8 cellular contexts compared by ENCODE assay signal in the genomic region with DNA sequence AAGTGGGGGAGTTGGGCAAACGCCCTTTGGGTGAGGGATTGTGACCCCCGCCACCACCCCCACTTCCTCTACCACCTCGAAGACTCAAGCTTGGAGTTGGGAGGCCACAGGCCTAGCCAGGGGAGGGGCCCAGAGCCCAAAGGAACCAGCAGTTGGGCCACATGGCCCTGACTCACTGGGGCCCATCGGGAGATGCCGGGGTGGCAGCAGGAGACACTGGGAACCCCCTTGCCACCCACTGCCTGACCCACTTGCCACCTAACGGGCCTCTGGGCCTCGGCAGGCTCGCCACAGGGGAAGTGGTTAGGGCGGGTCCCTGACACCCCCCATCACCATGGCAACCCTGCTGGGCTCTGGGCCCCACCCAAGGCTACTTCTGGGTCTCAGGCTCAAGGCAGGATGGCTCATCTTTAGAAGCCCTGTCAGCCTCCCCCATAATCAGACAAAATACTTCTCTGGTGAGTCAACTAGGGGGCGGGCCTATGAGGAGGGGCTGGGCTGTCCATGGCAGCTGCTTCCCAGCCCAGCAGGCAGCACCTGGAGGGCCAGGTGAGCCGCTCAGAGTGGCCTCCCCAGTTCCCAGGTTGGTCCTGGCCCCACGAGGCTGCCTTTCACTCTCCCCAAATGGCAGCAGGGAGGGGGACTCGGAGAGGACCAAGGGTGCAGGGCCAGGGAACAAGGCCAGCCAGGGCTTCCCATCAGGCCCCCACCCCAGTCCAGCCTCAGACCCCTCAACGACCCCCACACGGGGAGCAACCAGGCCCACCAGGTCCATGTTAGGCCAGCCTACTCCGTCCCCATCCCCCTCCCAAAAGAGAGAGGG. TPM values are rescaled to one million over a fixed set of nuclear protein-coding genes. Genes with fewer than 3 reads are reported as not detected.
A peak's percentile ranks its signal among the peaks of the same experiment; 100 is the strongest.
DNase-seq lines count a peak whose midpoint lies in the region; ATAC-seq, FAIRE-seq and TF ChIP-seq lines count a peak whose summit lies in the region.

No MANE protein-coding gene starts in this region.

- H3K4me1 ChIP-seq in GM23248 (ENCODE audit: insufficient read depth) (0 out of 2 replicates have a peak, but pooled peaks cover 9% of the 10 kb centered on the region), endothelial cell of umbilical vein (ENCODE audit: control insufficient read depth, extremely low read depth, insufficient read depth, low read length) (peaks cover 25% of the 10 kb centered on the region)

- H3K27me3 Mint-ChIP-seq in CD14-positive monocyte (ENCODE audit: low read depth in 3 of 3): peaks cover 0 to 10% (median under 1%) of the 10 kb centered on the region in 3 donors
- H3K27me3 Mint-ChIP-seq in naive thymus-derived CD8-positive, alpha-beta T cell: no peaks in the 10 kb centered on the region

- H3K9me2 ChIP-seq in GM23248 (ENCODE audit: insufficient read depth): no peaks in the 10 kb centered on the region

- in situ Hi-C loops in GM23248 (cut with MboI): no loop called here

- H3K4me1 Mint-ChIP-seq in CD14-positive monocyte: peaks cover 18% of the 10 kb centered on the region
- H3K4me1 Mint-ChIP-seq in naive thymus-derived CD8-positive, alpha-beta T cell: peaks cover 4 to 33% (median 21%) of the 10 kb centered on the region in 4 donors

- dilution Hi-C loops in endothelial cell of umbilical vein (cut with MboI; ENCODE audit: extremely low pct_ligation_motif_present, low sequenced_read_pairs): no loop called here

- TF ChIP-seq CTCF in CD14-positive monocyte (IDR thresholded peaks at IDR 0.05): no peak
- no peak for TF ChIP-seq CTCF in endothelial cell of umbilical vein (IDR thresholded peaks at IDR 0.05; ENCODE audit: extremely low read depth in 1 of 2, insufficient read depth in 1 of 2, low read depth in 1 of 2, low read length in 2 of 2)

- H3K36me3 Mint-ChIP-seq in CD14-positive monocyte: peaks cover 22 to 46% of the 10 kb centered on the region in 2 donors
- peaks cover 0 to 24% (median 0%) of the 10 kb centered on the region in 3 donors for H3K36me3 Mint-ChIP-seq in naive thymus-derived CD8-positive, alpha-beta T cell

- H3K9me1 ChIP-seq in endothelial cell of umbilical vein (replicated peaks; ENCODE audit: control insufficient read depth, extremely low read depth, insufficient read depth, low read length): no peaks in the 10 kb centered on the region

- H3K4me2 ChIP-seq in GM23248 (ENCODE audit: unreplicated experiment) (peak overlapping the region; percentile 78), endothelial cell of umbilical vein (ENCODE audit: insufficient read depth, low read length) (peak overlapping the region; percentile 64)

- ATAC-seq in naive thymus-derived CD8-positive, alpha-beta T cell: peak; percentile 62 to 64
- ATAC-seq in GM18517 (IDR thresholded peaks at IDR 0.05; ENCODE audit: unreplicated experiment): no peak

- H3K9me3 ChIP-seq in GM23248 (ENCODE audit: low read depth): no peaks in the 10 kb centered on the region
- H3K9me3 ChIP-seq in endothelial cell of umbilical vein (replicated peaks; ENCODE audit: control insufficient read depth, insufficient read depth, low read length): no peaks in the 10 kb centered on the region

- peak; percentile 59 for TF ChIP-seq POLR2A in endothelial cell of umbilical vein (IDR thresholded peaks at IDR 0.05; ENCODE audit: low read depth, low read length)

- H3K27me3 ChIP-seq in GM23248 (replicated peaks; ENCODE audit: insufficient read depth) (no peaks in the 10 kb centered on the region), endothelial cell of umbilical vein (ENCODE audit: control insufficient read depth in 2 of 2, insufficient read depth in 2 of 2, low read length in 2 of 2) (no peaks in the 10 kb centered on the region)

- 0% methylated on average over 4 to 9 of the region's 16 CpGs for WGBS in GM23248 (ENCODE audit: low coverage in 1 of 2, low lambda C conversion rate in 2 of 2, missing lambda C conversion rate in 2 of 2), 2 experiments

- peak; percentile 61 for FAIRE-seq in endothelial cell of umbilical vein (lab: Jason Lieb, UNC)

- H3K9ac ChIP-seq in GM23248: peak overlapping the region; percentile 97
- peak overlapping the region; percentile 83 for H3K9ac ChIP-seq in endothelial cell of umbilical vein (replicated peaks; ENCODE audit: extremely low read depth, insufficient read depth, low read length)

- POLR2A ChIA-PET in endothelial cell of umbilical vein (lab: Charles Lee): interaction anchor here (0.6 to 1.4 kb wide), 3 partner anchors 10 to 440 kb away, joined by 3 to 4 read pairs (median 4); a partner anchor contains a TSS
- POLR2A ChIA-PET in naive thymus-derived CD8-positive, alpha-beta T cell (lab: Charles Lee): interaction anchor here (0.5 to 7.1 kb wide), 17 partner anchors 9 to 441 kb away, joined by 3 to 101 read pairs (median 6); a partner anchor contains a TSS

- H4K20me1 ChIP-seq in GM23248 (ENCODE audit: insufficient read depth): no peaks in the 10 kb centered on the region
- no peaks in the 10 kb centered on the region for H4K20me1 ChIP-seq in endothelial cell of umbilical vein (replicated peaks; ENCODE audit: control insufficient read depth, extremely low read depth, insufficient read depth, low read length)

- H3K27ac Mint-ChIP-seq in CD14-positive monocyte: peak overlapping the region; percentile 92 to 98 (median 96)
- H3K27ac Mint-ChIP-seq in naive thymus-derived CD8-positive, alpha-beta T cell: peak overlapping the region; percentile 79 to 94 (median 92)

- H2AFZ ChIP-seq in GM23248 (no peak overlapping the region), endothelial cell of umbilical vein (ENCODE audit: low read depth, low read length) (no peak overlapping the region)

- H3K27ac ChIP-seq in GM23248 (peak overlapping the region; percentile 98), endothelial cell of umbilical vein (ENCODE audit: insufficient read depth, low read depth, low read length) (peak overlapping the region; percentile 79)

- H3F3A ChIP-seq in GM23248 (ENCODE audit: insufficient read depth): peaks cover 13% of the 10 kb centered on the region

- H3K79me2 ChIP-seq in GM23248 (ENCODE audit: insufficient read depth): peaks cover 72% of the 10 kb centered on the region
- peaks cover 73% of the 10 kb centered on the region for H3K79me2 ChIP-seq in endothelial cell of umbilical vein (ENCODE audit: control insufficient read depth, insufficient read depth, low read length)

- DNase-seq in CD14-positive monocyte (ENCODE audit: low spot score): peak; percentile 99
- DNase-seq in GM23248: peak; percentile 97
- DNase-seq in NCI-H748 (lab: John Stamatoyannopoulos, UW; ENCODE audit: unreplicated experiment): peak; percentile 61
- peak; percentile 90 to 92 for DNase-seq in activated CD8-positive, alpha-beta memory T cell treated with anti-CD3 and anti-CD28 coated beads for 4 hours (ENCODE audit: low read depth in 2 of 2)
- DNase-seq in endothelial cell of umbilical vein (ENCODE audit: low read depth, low spot score): peak; percentile 74
- peak; percentile 56 to 95 (median 83) for DNase-seq in naive thymus-derived CD8-positive, alpha-beta T cell
- peak; percentile 93 for DNase-seq in stimulated activated naive CD4-positive, alpha-beta T cell treated with Interleukin-2 at 50 U/mL for 16 hours (lab: John Stamatoyannopoulos, UW)

- H3K4me3 ChIP-seq in GM23248: peak overlapping the region; percentile 92
- H3K4me3 ChIP-seq in endothelial cell of umbilical vein (replicated peaks in 1 of 3; ENCODE audit: insufficient read depth in 1 of 3, low read depth in 1 of 3, low read length in 3 of 3): peak overlapping the region; percentile 2 to 99 (median 31)

- BruUV-seq in endothelial cell of umbilical vein (replicated peaks; lab: Mats Ljungman, UMichigan): no TSS peak

- CTCF ChIA-PET in endothelial cell of umbilical vein (lab: Charles Lee): no interaction called here

- intact Hi-C loops in CD14-positive monocyte (cut with micrococcal nuclease) (no loop called here), endothelial cell of umbilical vein (cut with micrococcal nuclease) (loop anchor here (1.0 kb wide), 1 partner anchor 9 kb away; no protein-coding TSS in a partner anchor)

- H3K4me3 Mint-ChIP-seq in CD14-positive monocyte: peak overlapping the region; percentile 77 to 84
- H3K4me3 Mint-ChIP-seq in naive thymus-derived CD8-positive, alpha-beta T cell: peak overlapping the region; percentile 73 to 95 (median 86)

- peaks cover 0 to 22% (median 6%) of the 10 kb centered on the region in 7 donors for H3K9me3 Mint-ChIP-seq in CD14-positive monocyte
- H3K9me3 Mint-ChIP-seq in naive thymus-derived CD8-positive, alpha-beta T cell: no peaks in the 10 kb centered on the region

- H3K36me3 ChIP-seq in GM23248 (ENCODE audit: low read depth) (peaks cover 4% of the 10 kb centered on the region; the same call in 1 of the 2 replicates), endothelial cell of umbilical vein (ENCODE audit: control insufficient read depth in 2 of 2, extremely low read depth in 1 of 2, insufficient read depth in 2 of 2, low read length in 2 of 2) (peaks cover 14 to 33% of the 10 kb centered on the region in 2 experiments)

RNA-seq across cellular contexts. Expression of a gene that starts 5.6 kb away (rescaled TPM):
- polyA plus RNA-seq in CD14-positive monocyte: 100 to 1,000 TPM; 111 to 219 TPM
- 2,857 and 2,903 TPM in 2 replicates for total RNA-seq in GM23248 (2014; rRNA removed; shearing (Covaris generic))
- polyA plus RNA-seq in GM23248 (2016; fragmentation: Nextera tagmentation; extraction: Ambion mirVana): 1,377 and 1,379 TPM in 2 replicates
- total RNA-seq in endothelial cell of umbilical vein: 1,474 and 1,671 TPM in 2 replicates
- polyA plus RNA-seq in endothelial cell of umbilical vein: 658 and 817 TPM in 2 replicates
- polyA plus RNA-seq in endothelial cell of umbilical vein (2011; cell fraction: cytosol; rRNA removed): 586 and 692 TPM in 2 replicates
- polyA plus RNA-seq in endothelial cell of umbilical vein (2011; cell fraction: nucleus; rRNA removed): 1,827 and 2,405 TPM in 2 replicates
- 942 and 1,144 TPM in 2 replicates for polyA plus RNA-seq in endothelial cell of umbilical vein (2012)
- 2,274 and 2,423 TPM in 2 replicates for polyA minus RNA-seq in endothelial cell of umbilical vein
- 691 TPM for polyA minus RNA-seq in endothelial cell of umbilical vein (2011; cell fraction: cytosol; rRNA and poly(A)+ RNA removed)
- 948 and 1,772 TPM in 2 replicates for polyA minus RNA-seq in endothelial cell of umbilical vein (2011; cell fraction: nucleus; rRNA and poly(A)+ RNA removed)
- total RNA-seq in naive thymus-derived CD8-positive, alpha-beta T cell: 100 to 1,000 TPM; 613 to 633 TPM
- polyA plus RNA-seq in naive thymus-derived CD8-positive, alpha-beta T cell: 100 to 1,000 TPM; 156 to 341 (median 169) TPM

RNA-seq across cellular contexts. Expression of a gene that starts 10.3 kb away (rescaled TPM):
- polyA plus RNA-seq in CD14-positive monocyte: 10 to 100 TPM; 14.0 to 17.6 TPM
- 39.7 TPM in 2 replicates for total RNA-seq in GM23248 (2014; rRNA removed; shearing (Covaris generic))
- 86.6 and 96.0 TPM in 2 replicates for polyA plus RNA-seq in GM23248 (2016; fragmentation: Nextera tagmentation; extraction: Ambion mirVana)
- 71.5 and 76.8 TPM in 2 replicates for total RNA-seq in endothelial cell of umbilical vein
- 47.0 and 50.6 TPM in 2 replicates for polyA plus RNA-seq in endothelial cell of umbilical vein
- polyA plus RNA-seq in endothelial cell of umbilical vein (2011; cell fraction: cytosol; rRNA removed): 62.3 and 65.3 TPM in 2 replicates
- polyA plus RNA-seq in endothelial cell of umbilical vein (2011; cell fraction: nucleus; rRNA removed): 58.2 and 63.0 TPM in 2 replicates
- 69.6 and 87.5 TPM in 2 replicates for polyA plus RNA-seq in endothelial cell of umbilical vein (2012)
- 34.2 and 47.7 TPM in 2 replicates for polyA minus RNA-seq in endothelial cell of umbilical vein
- polyA minus RNA-seq in endothelial cell of umbilical vein (2011; cell fraction: cytosol; rRNA and poly(A)+ RNA removed): 56.5 TPM
- 14.7 and 18.9 TPM in 2 replicates for polyA minus RNA-seq in endothelial cell of umbilical vein (2011; cell fraction: nucleus; rRNA and poly(A)+ RNA removed)
- 10 to 100 TPM; 90.4 to 95.4 TPM for total RNA-seq in naive thymus-derived CD8-positive, alpha-beta T cell
- 10 to 100 TPM; 35.5 to 37.1 (median 35.7) TPM for polyA plus RNA-seq in naive thymus-derived CD8-positive, alpha-beta T cell

RNA-seq across cellular contexts. Expression of a gene that starts 29.3 kb away (rescaled TPM):
- 1,000 to 10,000 TPM; 1,536 to 1,724 TPM for polyA plus RNA-seq in CD14-positive monocyte
- total RNA-seq in GM23248 (2014; rRNA removed; shearing (Covaris generic)): 3,014 and 6,561 TPM in 2 replicates
- 1,381 and 1,435 TPM in 2 replicates for polyA plus RNA-seq in GM23248 (2016; fragmentation: Nextera tagmentation; extraction: Ambion mirVana)
- total RNA-seq in endothelial cell of umbilical vein: 2,493 and 2,979 TPM in 2 replicates
- 6,375 and 7,586 TPM in 2 replicates for polyA plus RNA-seq in endothelial cell of umbilical vein
- polyA plus RNA-seq in endothelial cell of umbilical vein (2011; cell fraction: cytosol; rRNA removed): 8,116 and 9,197 TPM in 2 replicates
- polyA plus RNA-seq in endothelial cell of umbilical vein (2011; cell fraction: nucleus; rRNA removed): 2,307 and 2,831 TPM in 2 replicates
- polyA plus RNA-seq in endothelial cell of umbilical vein (2012): 3,703 and 5,650 TPM in 2 replicates
- 1,869 and 2,194 TPM in 2 replicates for polyA minus RNA-seq in endothelial cell of umbilical vein
- polyA minus RNA-seq in endothelial cell of umbilical vein (2011; cell fraction: cytosol; rRNA and poly(A)+ RNA removed): 1,135 TPM
- polyA minus RNA-seq in endothelial cell of umbilical vein (2011; cell fraction: nucleus; rRNA and poly(A)+ RNA removed): 299 and 338 TPM in 2 replicates
- 1,000 to 10,000 TPM; 4,733 to 4,862 TPM for total RNA-seq in naive thymus-derived CD8-positive, alpha-beta T cell
- polyA plus RNA-seq in naive thymus-derived CD8-positive, alpha-beta T cell: 1,000 to 10,000 TPM; 5,585 to 7,081 (median 6,663) TPM

RNA-seq across cellular contexts. Expression of a gene that starts 40.2 kb away (rescaled TPM):
- polyA plus RNA-seq in CD14-positive monocyte (10 to 100 TPM; 26.2 to 27.2 TPM), GM23248 (2016; fragmentation: Nextera tagmentation; extraction: Ambion mirVana) (16.6 and 17.0 TPM in 2 replicates), endothelial cell of umbilical vein (84.9 and 90.8 TPM in 2 replicates)
- total RNA-seq in GM23248 (2014; rRNA removed; shearing (Covaris generic)): 60.7 TPM in 2 replicates
- total RNA-seq in endothelial cell of umbilical vein: 47.5 and 61.5 TPM in 2 replicates
- polyA plus RNA-seq in endothelial cell of umbilical vein (2011; cell fraction: cytosol; rRNA removed): 52.3 and 57.1 TPM in 2 replicates
- polyA plus RNA-seq in endothelial cell of umbilical vein (2011; cell fraction: nucleus; rRNA removed): 36.1 and 37.4 TPM in 2 replicates
- 109 and 110 TPM in 2 replicates for polyA plus RNA-seq in endothelial cell of umbilical vein (2012)
- 49.5 and 53.4 TPM in 2 replicates for polyA minus RNA-seq in endothelial cell of umbilical vein
- polyA minus RNA-seq in endothelial cell of umbilical vein (2011; cell fraction: cytosol; rRNA and poly(A)+ RNA removed): 13.8 TPM
- polyA minus RNA-seq in endothelial cell of umbilical vein (2011; cell fraction: nucleus; rRNA and poly(A)+ RNA removed): 8.6 and 12.2 TPM in 2 replicates
- total RNA-seq in naive thymus-derived CD8-positive, alpha-beta T cell: 10 to 100 TPM; 16.6 to 19.9 TPM
- polyA plus RNA-seq in naive thymus-derived CD8-positive, alpha-beta T cell: 10 to 100 TPM; 12.7 to 15.3 (median 12.8) TPM

RNA-seq across cellular contexts. Expression of a gene that starts 42.5 kb away (rescaled TPM):
- 10 to 100 TPM; 21.7 to 21.9 TPM for polyA plus RNA-seq in CD14-positive monocyte
- total RNA-seq in GM23248 (2014; rRNA removed; shearing (Covaris generic)): 17.6 and 38.8 TPM in 2 replicates
- 18.2 and 20.5 TPM in 2 replicates for polyA plus RNA-seq in GM23248 (2016; fragmentation: Nextera tagmentation; extraction: Ambion mirVana)
- 43.4 and 46.6 TPM in 2 replicates for total RNA-seq in endothelial cell of umbilical vein
- polyA plus RNA-seq in endothelial cell of umbilical vein: 33.8 and 37.2 TPM in 2 replicates
- polyA plus RNA-seq in endothelial cell of umbilical vein (2011; cell fraction: cytosol; rRNA removed): 16.7 and 24.8 TPM in 2 replicates
- polyA plus RNA-seq in endothelial cell of umbilical vein (2011; cell fraction: nucleus; rRNA removed): 175 and 186 TPM in 2 replicates
- polyA plus RNA-seq in endothelial cell of umbilical vein (2012): 18.7 and 22.4 TPM in 2 replicates
- polyA minus RNA-seq in endothelial cell of umbilical vein: 20.5 and 27.7 TPM in 2 replicates
- 22.4 TPM for polyA minus RNA-seq in endothelial cell of umbilical vein (2011; cell fraction: cytosol; rRNA and poly(A)+ RNA removed)
- 28.5 and 35.5 TPM in 2 replicates for polyA minus RNA-seq in endothelial cell of umbilical vein (2011; cell fraction: nucleus; rRNA and poly(A)+ RNA removed)
- total RNA-seq in naive thymus-derived CD8-positive, alpha-beta T cell: 100 to 1,000 TPM; 111 to 112 TPM
- 10 to 100 TPM; 29.3 to 39.8 (median 37.8) TPM for polyA plus RNA-seq in naive thymus-derived CD8-positive, alpha-beta T cell
